In the genomic region with DNA sequence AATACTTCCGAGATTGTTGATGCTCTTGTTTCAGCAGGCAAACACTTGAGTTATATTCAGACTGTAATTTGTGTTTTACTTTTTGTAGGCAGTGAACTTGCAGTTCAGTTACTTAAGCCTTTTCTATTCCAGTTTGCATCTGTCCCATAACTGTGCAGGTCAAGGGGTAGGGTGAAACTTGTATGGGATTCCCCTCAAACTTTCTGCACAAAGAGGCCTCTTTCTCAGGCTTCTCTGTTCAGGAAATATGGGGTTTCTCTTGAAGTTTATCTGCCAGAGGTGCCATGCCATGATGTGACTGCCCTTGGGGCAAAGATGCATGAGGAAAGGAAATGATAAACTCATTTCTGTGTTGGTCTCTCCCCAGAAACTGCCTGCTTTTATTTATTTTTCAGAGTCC, we compare ENCODE assay signal across 25 cellular contexts.
"Had no signal": no experiment of that assay in that cellular context is flagged by ENCODE, and none has a peak within 500 bp of the region (broad histone marks: within the 10 kb centered on the region; RNA-seq: fewer than 3 reads in every experiment).

No MANE protein-coding gene starts in this region.

- FAIRE-seq: endometrium had no signal

- ATAC-seq: effector memory CD8-positive, alpha-beta T cell; heart right ventricle; left ventricle myocardium superior; lower lobe of right lung; naive thymus-derived CD8-positive, alpha-beta T cell; sciatic nerve; stimulated activated naive CD8-positive, alpha-beta T cell treated with anti-CD3 and anti-CD28 coated beads, Interleukin-15, amount 100 ng/mL, for 72 hours; upper lobe of right lung had no signal

- H3K4me3 Mint-ChIP-seq: effector memory CD8-positive, alpha-beta T cell; naive thymus-derived CD8-positive, alpha-beta T cell; nephron progenitor cell; stimulated activated naive CD8-positive, alpha-beta T cell treated with anti-CD3 and anti-CD28 coated beads, Interleukin-15, amount 100 ng/mL, for 72 hours had no signal

- H3K4me1 Mint-ChIP-seq: naive thymus-derived CD8-positive, alpha-beta T cell; nephron progenitor cell had no signal

- H3K27ac Mint-ChIP-seq: naive thymus-derived CD8-positive, alpha-beta T cell; nephron progenitor cell; stimulated activated naive CD8-positive, alpha-beta T cell treated with anti-CD3 and anti-CD28 coated beads, Interleukin-15, amount 100 ng/mL, for 72 hours had no signal

- DNase-seq: effector memory CD8-positive, alpha-beta T cell; erythroblast; esophagus squamous epithelium; foreskin melanocyte; glutamatergic neuron; heart right ventricle; hippocampal formation; islet precursor cell; kidney glomerular epithelial cell; left ventricle myocardium superior; lower lobe of right lung; naive thymus-derived CD8-positive, alpha-beta T cell; nephron progenitor cell; nucleus accumbens; stimulated activated CD4-positive, alpha-beta T cell treated with anti-CD3 and anti-CD28 coated beads, Interleukin-12 subunit alpha, Interleukin-12 subunit beta, amount 100 ng/mL, for 4 hours; stimulated activated CD4-positive, alpha-beta T cell treated with anti-CD3 and anti-CD28 coated beads, Interleukin-1b, Interleukin-23, amount 100 ng/mL, for 48 hours; stimulated activated CD4-positive, alpha-beta T cell treated with anti-CD3 and anti-CD28 coated beads, Interleukin-4, amount 100 ng/mL, for 1 hour; stimulated activated CD8-positive, alpha-beta memory T cell treated with anti-CD3 and anti-CD28 coated beads, Interleukin-4, amount 100 ng/mL, for 48 hours; stimulated activated naive CD4-positive, alpha-beta T cell; stimulated activated naive CD8-positive, alpha-beta T cell treated with anti-CD3 and anti-CD28 coated beads, Interleukin-15, amount 100 ng/mL, for 72 hours; transverse colon; upper lobe of right lung; uterus had no signal

- H3K27me3 Mint-ChIP-seq: effector memory CD8-positive, alpha-beta T cell; naive thymus-derived CD8-positive, alpha-beta T cell; stimulated activated naive CD8-positive, alpha-beta T cell treated with anti-CD3 and anti-CD28 coated beads, Interleukin-15, amount 100 ng/mL, for 72 hours had no signal

- H3K9me3 Mint-ChIP-seq: effector memory CD8-positive, alpha-beta T cell; stimulated activated naive CD8-positive, alpha-beta T cell treated with anti-CD3 and anti-CD28 coated beads, Interleukin-15, amount 100 ng/mL, for 72 hours had no signal
